ENCODE assay signal across 8 cellular contexts in genomic region chr3:16897254-16897926, GRCh38. TPM values are rescaled to one million over a fixed set of nuclear protein-coding genes. Genes with fewer than 3 reads are reported as not detected.
DNase-seq lines count a peak whose midpoint lies in the region; ATAC-seq, FAIRE-seq and TF ChIP-seq lines count a peak whose summit lies in the region.

No MANE protein-coding gene starts in this region.

- POLR2A ChIA-PET in Panc1 (lab: Charles Lee), result interaction anchor here (0.7 kb wide), 1 partner anchor 633 kb away, joined by 3 read pairs; no protein-coding TSS in a partner anchor

- no peaks in the 10 kb centered on the region for H3K36me3 ChIP-seq in Panc1 (ENCODE audit: control insufficient read depth, insufficient read depth, low read length)
- H3K36me3 ChIP-seq in vagina, result no peaks in the 10 kb centered on the region
- H3K36me3 ChIP-seq in ascending aorta, result no peaks in the 10 kb centered on the region

- H3K9me3 ChIP-seq in Panc1 (ENCODE audit: control insufficient read depth, insufficient read depth, low read depth, low read length), result no peaks in the 10 kb centered on the region
- H3K9me3 ChIP-seq in vagina, result no peaks in the 10 kb centered on the region
- H3K9me3 ChIP-seq in ascending aorta, result no peaks in the 10 kb centered on the region

- DNase-seq in A172 (ENCODE audit: low spot score) (peak; percentile 18), GM18507 (ENCODE audit: extremely low spot score, insufficient read length, low read depth) (no peak), Panc1 (ENCODE audit: low read depth, low spot score) (no peak), left colon (peak; percentile 78 to 83), vagina (ENCODE audit: extremely low spot score in 2 of 2) (no peak), SKM-1 (lab: John Stamatoyannopoulos, UW; ENCODE audit: unreplicated experiment) (no peak), ascending aorta (ENCODE audit: low spot score in 2 of 2) (no peak)

- peak; percentile 61 for ATAC-seq in HG02970 (IDR thresholded peaks at IDR 0.05; ENCODE audit: low FRiP score, unreplicated experiment)
- peak; percentile 80 for ATAC-seq in Panc1
- ATAC-seq in left colon, result peak; percentile 88

- TF ChIP-seq CTCF in Panc1 (IDR thresholded peaks at IDR 0.05) (no peak), vagina (IDR thresholded peaks at IDR 0.05) (no peak), ascending aorta (IDR thresholded peaks at IDR 0.05) (no peak)

- no peaks in the 10 kb centered on the region for H3K27me3 ChIP-seq in Panc1 (ENCODE audit: control insufficient read depth, insufficient read depth, low read length)
- H3K27me3 ChIP-seq in vagina, result no peaks in the 10 kb centered on the region
- H3K27me3 ChIP-seq in ascending aorta, result no peaks in the 10 kb centered on the region

- CTCF ChIA-PET in Panc1 (lab: Charles Lee), result no interaction called here

- FAIRE-seq in GM18507 (lab: Jason Lieb, UNC), result peak; percentile 51

- no peak for TF ChIP-seq POLR2A in vagina (IDR thresholded peaks at IDR 0.05)

- peak overlapping the region; percentile 9 to 37; a peak in 3 of 4 replicates for H3K4me3 ChIP-seq in Panc1 (ENCODE audit: low read depth in 2 of 2, low read length in 2 of 2)
- H3K4me3 ChIP-seq in vagina, result no peak overlapping the region
- H3K4me3 ChIP-seq in ascending aorta, result no peak overlapping the region

- H3K27ac ChIP-seq in Panc1 (ENCODE audit: low read length), result no peak overlapping the region
- no peak overlapping the region for H3K27ac ChIP-seq in vagina
- no peak overlapping the region for H3K27ac ChIP-seq in ascending aorta

- no TSS peak for BruUV-seq in Panc1 (replicated peaks; lab: Mats Ljungman, UMichigan)

- H3K4me1 ChIP-seq in Panc1 (ENCODE audit: control insufficient read depth, insufficient read depth, low read length), result peaks cover 3% of the 10 kb centered on the region; the same call in 1 of the 2 replicates
- peaks cover 29% of the 10 kb centered on the region for H3K4me1 ChIP-seq in vagina
- no peaks in the 10 kb centered on the region for H3K4me1 ChIP-seq in ascending aorta

- in situ Hi-C loops in Panc1 (cut with HindIII; ENCODE audit: low pct_unique_long_range_greater_than_20kb, low sequenced_read_pairs), result no loop called here

- intact Hi-C loops in Panc1 (cut with micrococcal nuclease; ENCODE audit: unreplicated experiment), result loop anchor here (10.0 kb wide), 1 partner anchor 337 kb away; no protein-coding TSS in a partner anchor
- intact Hi-C loops in left colon (cut with DNase I, micrococcal nuclease), result no loop called here
- intact Hi-C loops in vagina (cut with DNase I), result no loop called here
- intact Hi-C loops in ascending aorta (cut with DNase I), result no loop called here

RNA-seq across cellular contexts. Expression of gene PLCL2, which starts 12.6 kb away (rescaled TPM):
- total RNA-seq in A172 (2014; rRNA removed; shearing (Covaris generic)), result 3.3 and 4.0 TPM in 2 replicates
- 3.0 TPM for total RNA-seq in Panc1 (2021; ENCODE audit: unreplicated experiment)
- 1.8 TPM for polyA plus RNA-seq in Panc1 (2012; ENCODE audit: insufficient read length)
- total RNA-seq in left colon, result 10 to 100 TPM; 15.3 to 28.7 TPM
- total RNA-seq in vagina, result 5.6 TPM
- 2.9 TPM for total RNA-seq in ascending aorta

Comparison
In these comparisons a context has a peak if more than half of its experiments do, and no peak if none do; other contexts are left out.
1. DNase-seq: peak in A172 (single experiment) and left colon (2 of 2); none in GM18507 (single experiment), Panc1 (single experiment), vagina (0 of 2), SKM-1 (single experiment) and ascending aorta (0 of 2).
2. H3K4me3 ChIP-seq: peak in Panc1 (2 of 2); none in vagina (0 of 2) and ascending aorta (0 of 2).
3. Peak in every context shown above with its lines, with median percentiles within 50 percentile points of each other: ATAC-seq.